Comparison of ENCODE assay signal across 24 cellular contexts in the genomic region with DNA sequence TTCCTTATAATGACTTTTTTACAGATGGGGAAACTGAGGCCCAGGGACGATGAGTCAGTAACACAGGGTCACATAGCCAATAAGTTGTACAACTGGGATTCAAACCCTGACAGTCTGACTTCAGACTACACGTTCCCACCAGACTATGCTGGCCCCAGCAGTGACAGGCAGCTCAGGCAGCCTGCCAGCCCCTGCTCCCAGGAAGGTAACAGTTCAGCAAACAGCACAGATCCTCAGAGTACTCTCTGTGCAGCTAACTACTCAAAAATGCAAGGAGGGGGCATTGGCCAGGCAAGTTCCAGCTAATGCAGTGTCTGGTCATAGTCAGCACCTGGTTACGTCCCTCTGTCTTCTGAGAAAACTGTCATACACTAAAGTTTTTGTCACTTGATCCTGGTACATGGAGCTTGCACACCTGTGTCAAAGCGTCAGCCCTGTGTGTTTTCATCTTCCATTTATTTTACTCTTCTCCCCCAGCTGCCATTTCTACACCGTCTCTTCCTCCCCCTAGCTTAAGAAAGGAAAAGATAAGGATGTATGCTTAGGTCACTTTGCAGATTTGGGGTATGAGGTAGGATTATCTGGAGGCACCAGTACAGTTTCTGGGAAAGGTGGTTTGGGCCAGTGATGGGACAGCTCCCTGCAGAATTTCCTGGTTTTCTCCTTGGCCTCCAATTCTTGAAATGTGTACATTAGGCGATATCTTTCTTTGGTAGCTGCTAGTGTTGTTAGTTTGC. TPM values are rescaled to one million over a fixed set of nuclear protein-coding genes. Genes with fewer than 3 reads are reported as not detected.
"Had no signal": no experiment of that assay in that cellular context is flagged by ENCODE, and none has a peak within 500 bp of the region (broad histone marks: within the 10 kb centered on the region; RNA-seq: fewer than 3 reads in every experiment).

No MANE protein-coding gene starts in this region.

- DNase-seq: activated CD4-positive, alpha-beta memory T cell treated with anti-CD3 and anti-CD28 coated beads, Interleukin-2, amount 10 ng/mL, durations not matched to agents 7 days and 5 days; activated CD4-positive, alpha-beta T cell treated with anti-CD3 and anti-CD28 coated beads for 4 hours; activated effector memory CD4-positive, alpha-beta T cell treated with anti-CD3 and anti-CD28 coated beads, Interleukin-2, amount 50 U/mL, for 16 hours; activated T-cell treated with anti-CD3 and anti-CD28 coated beads, Interleukin-2, amount 50 U/mL, for 24 hours; adrenal gland; caudate nucleus; glutamatergic neuron; hypothalamus; kidney; left lung; mesenchymal stem cell; naive thymus-derived CD8-positive, alpha-beta T cell; occipital lobe; right lobe of liver; stimulated activated CD4-positive, alpha-beta T cell treated with anti-CD3 and anti-CD28 coated beads, Interleukin-4, amount 100 ng/mL, for 4 hours; stimulated activated CD8-positive, alpha-beta memory T cell treated with anti-CD3 and anti-CD28 coated beads, Interleukin-4, amount 100 ng/mL, for 48 hours; upper lobe of left lung had no signal

- H3K4me3 ChIP-seq: adrenal gland, esophagus muscularis mucosa, left lung, right lobe of liver, smooth muscle cell, suprapubic skin, upper lobe of left lung had no signal

- H3K9me3 ChIP-seq: adrenal gland, esophagus muscularis mucosa, left lung, right lobe of liver, suprapubic skin, upper lobe of left lung had no signal

- FAIRE-seq: colon, kidney had no signal

- H3K4me3 Mint-ChIP-seq: activated CD4-positive, alpha-beta memory T cell treated with anti-CD3 and anti-CD28 coated beads, Interleukin-2, amount 10 ng/mL, durations not matched to agents 7 days and 5 days; activated naive CD4-positive, alpha-beta T cell treated with anti-CD3 and anti-CD28 coated beads, Interleukin-2, amount 50 U/mL, for 24 hours; activated T-cell treated with anti-CD3 and anti-CD28 coated beads, Interleukin-2, amount 50 U/mL, for 24 hours had no signal

- ATAC-seq: left lung; naive thymus-derived CD8-positive, alpha-beta T cell; right lobe of liver had no signal

- H3K27me3 Mint-ChIP-seq: activated CD4-positive, alpha-beta memory T cell treated with anti-CD3 and anti-CD28 coated beads, Interleukin-2, amount 10 ng/mL, durations not matched to agents 7 days and 5 days; activated naive CD4-positive, alpha-beta T cell treated with anti-CD3 and anti-CD28 coated beads, Interleukin-2, amount 50 U/mL, for 24 hours; activated T-cell treated with anti-CD3 and anti-CD28 coated beads, Interleukin-2, amount 50 U/mL, for 24 hours; naive thymus-derived CD8-positive, alpha-beta T cell; progenitor cell of endocrine pancreas; stimulated activated naive CD8-positive, alpha-beta T cell treated with anti-CD3 and anti-CD28 coated beads, Interleukin-15, Interleukin-2, amounts not matched to agents 100 ng/mL and 50 ng/mL, for 24 hours had no signal

- H3K4me2 ChIP-seq: smooth muscle cell had no signal

- H3K27ac ChIP-seq: adrenal gland, esophagus muscularis mucosa, left lung, right lobe of liver, suprapubic skin, upper lobe of left lung had no signal

- H3K27me3 ChIP-seq: adrenal gland, esophagus muscularis mucosa, left lung, right lobe of liver, suprapubic skin, upper lobe of left lung had no signal

- H3K27ac Mint-ChIP-seq: activated CD4-positive, alpha-beta memory T cell treated with anti-CD3 and anti-CD28 coated beads, Interleukin-2, amount 10 ng/mL, durations not matched to agents 7 days and 5 days; activated naive CD4-positive, alpha-beta T cell treated with anti-CD3 and anti-CD28 coated beads, Interleukin-2, amount 50 U/mL, for 24 hours; progenitor cell of endocrine pancreas had no signal

- H3K9me3 Mint-ChIP-seq: activated CD4-positive, alpha-beta memory T cell treated with anti-CD3 and anti-CD28 coated beads, Interleukin-2, amount 10 ng/mL, durations not matched to agents 7 days and 5 days; activated naive CD4-positive, alpha-beta T cell treated with anti-CD3 and anti-CD28 coated beads, Interleukin-2, amount 50 U/mL, for 24 hours; activated T-cell treated with anti-CD3 and anti-CD28 coated beads, Interleukin-2, amount 50 U/mL, for 24 hours; naive thymus-derived CD8-positive, alpha-beta T cell; stimulated activated naive CD8-positive, alpha-beta T cell treated with anti-CD3 and anti-CD28 coated beads, Interleukin-15, Interleukin-2, amounts not matched to agents 100 ng/mL and 50 ng/mL, for 24 hours had no signal

RNA-seq across cellular contexts. Expression of a gene that starts 44.5 kb away (rescaled TPM):
- total RNA-seq: activated CD4-positive, alpha-beta memory T cell treated with anti-CD3 and anti-CD28 coated beads, Interleukin-2, amount 10 ng/mL, durations not matched to agents 7 days and 5 days; esophagus muscularis mucosa; kidney; naive thymus-derived CD8-positive, alpha-beta T cell; right lobe of liver had no signal
